In the genomic region with DNA sequence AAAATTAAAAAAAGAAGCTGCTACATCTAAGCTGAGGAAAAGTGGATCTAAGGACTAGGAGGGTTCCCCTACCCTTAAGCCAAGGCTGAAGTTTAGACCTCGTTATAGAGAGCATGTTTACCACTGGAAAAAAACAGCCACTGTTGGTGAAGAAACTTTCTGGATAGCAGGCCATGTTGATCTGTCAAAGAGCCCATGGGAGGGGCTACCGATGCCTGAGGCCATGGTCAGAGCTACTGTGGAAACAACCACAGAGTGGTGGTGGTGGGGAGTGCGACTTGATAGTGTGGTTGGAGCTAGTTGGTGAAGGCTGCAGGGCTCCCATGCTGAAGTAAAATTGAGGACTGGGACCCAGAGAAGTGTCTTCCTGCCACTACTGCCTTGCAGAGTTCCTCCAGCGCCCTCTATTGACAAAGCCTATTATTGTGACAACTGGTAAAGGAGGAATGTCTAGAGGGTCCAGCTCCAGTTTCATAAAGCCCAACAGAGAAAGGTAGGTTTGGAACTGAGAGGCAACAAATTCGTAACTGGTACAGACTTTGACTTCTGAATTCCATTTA, we compare ENCODE assay signal across 1 cellular context.
TF ChIP-seq lines count a peak whose summit lies in the region.

No MANE protein-coding gene starts in this region.

TF ChIP-seq in HepG2, 621 proteins besides CTCF, POLR2A, EP300 and RAD21 (continued from another document and continues in another):
- TF ChIP-seq SAFB2 (CRISPR knock-in tag; IDR thresholded peaks at IDR 0.05; ENCODE audit: borderline replicate concordance, low read depth), result no peak
- TF ChIP-seq POLR2AphosphoS5 (IDR thresholded peaks at IDR 0.05; ENCODE audit: low read depth, low read length), result no peak
- TF ChIP-seq, protein P1, sequence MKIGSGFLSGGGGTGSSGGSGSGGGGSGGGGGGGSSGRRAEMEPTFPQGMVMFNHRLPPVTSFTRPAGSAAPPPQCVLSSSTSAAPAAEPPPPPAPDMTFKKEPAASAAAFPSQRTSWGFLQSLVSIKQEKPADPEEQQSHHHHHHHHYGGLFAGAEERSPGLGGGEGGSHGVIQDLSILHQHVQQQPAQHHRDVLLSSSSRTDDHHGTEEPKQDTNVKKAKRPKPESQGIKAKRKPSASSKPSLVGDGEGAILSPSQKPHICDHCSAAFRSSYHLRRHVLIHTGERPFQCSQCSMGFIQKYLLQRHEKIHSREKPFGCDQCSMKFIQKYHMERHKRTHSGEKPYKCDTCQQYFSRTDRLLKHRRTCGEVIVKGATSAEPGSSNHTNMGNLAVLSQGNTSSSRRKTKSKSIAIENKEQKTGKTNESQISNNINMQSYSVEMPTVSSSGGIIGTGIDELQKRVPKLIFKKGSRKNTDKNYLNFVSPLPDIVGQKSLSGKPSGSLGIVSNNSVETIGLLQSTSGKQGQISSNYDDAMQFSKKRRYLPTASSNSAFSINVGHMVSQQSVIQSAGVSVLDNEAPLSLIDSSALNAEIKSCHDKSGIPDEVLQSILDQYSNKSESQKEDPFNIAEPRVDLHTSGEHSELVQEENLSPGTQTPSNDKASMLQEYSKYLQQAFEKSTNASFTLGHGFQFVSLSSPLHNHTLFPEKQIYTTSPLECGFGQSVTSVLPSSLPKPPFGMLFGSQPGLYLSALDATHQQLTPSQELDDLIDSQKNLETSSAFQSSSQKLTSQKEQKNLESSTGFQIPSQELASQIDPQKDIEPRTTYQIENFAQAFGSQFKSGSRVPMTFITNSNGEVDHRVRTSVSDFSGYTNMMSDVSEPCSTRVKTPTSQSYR (CRISPR knock-in tag; IDR thresholded peaks at IDR 0.05; ENCODE audit: borderline replicate concordance), result no peak
- peak; percentile 82; the same call in 1 of the 2 replicates for TF ChIP-seq HNF1B (CRISPR knock-in tag; IDR thresholded peaks at IDR 0.05)
- TF ChIP-seq SP140L (CRISPR knock-in tag; IDR thresholded peaks at IDR 0.05; ENCODE audit: borderline replicate concordance), result no peak
- no peak for TF ChIP-seq REPIN1 (CRISPR knock-in tag; IDR thresholded peaks at IDR 0.05; ENCODE audit: borderline replicate concordance, low read depth)
- TF ChIP-seq DPF2 (CRISPR knock-in tag; IDR thresholded peaks at IDR 0.05; ENCODE audit: borderline replicate concordance, low read depth), result no peak
- TF ChIP-seq NPAS2 (CRISPR knock-in tag; IDR thresholded peaks at IDR 0.05; ENCODE audit: borderline replicate concordance), result no peak
- TF ChIP-seq TFAP4 (IDR thresholded peaks at IDR 0.05; ENCODE audit: borderline replicate concordance, low read depth), result no peak
- TF ChIP-seq PAF1 (CRISPR knock-in tag; IDR thresholded peaks at IDR 0.05), result no peak
- peak; percentile 44; the same call in 1 of the 2 replicates for TF ChIP-seq FOXC1 (CRISPR knock-in tag; IDR thresholded peaks at IDR 0.05; ENCODE audit: borderline replicate concordance)
- TF ChIP-seq MED13 (CRISPR knock-in tag; IDR thresholded peaks at IDR 0.05), result no peak
- no peak for TF ChIP-seq HNRNPK (IDR thresholded peaks at IDR 0.05; ENCODE audit: low read depth, low read length, poor library complexity, severe bottlenecking)
- TF ChIP-seq, protein P2, sequence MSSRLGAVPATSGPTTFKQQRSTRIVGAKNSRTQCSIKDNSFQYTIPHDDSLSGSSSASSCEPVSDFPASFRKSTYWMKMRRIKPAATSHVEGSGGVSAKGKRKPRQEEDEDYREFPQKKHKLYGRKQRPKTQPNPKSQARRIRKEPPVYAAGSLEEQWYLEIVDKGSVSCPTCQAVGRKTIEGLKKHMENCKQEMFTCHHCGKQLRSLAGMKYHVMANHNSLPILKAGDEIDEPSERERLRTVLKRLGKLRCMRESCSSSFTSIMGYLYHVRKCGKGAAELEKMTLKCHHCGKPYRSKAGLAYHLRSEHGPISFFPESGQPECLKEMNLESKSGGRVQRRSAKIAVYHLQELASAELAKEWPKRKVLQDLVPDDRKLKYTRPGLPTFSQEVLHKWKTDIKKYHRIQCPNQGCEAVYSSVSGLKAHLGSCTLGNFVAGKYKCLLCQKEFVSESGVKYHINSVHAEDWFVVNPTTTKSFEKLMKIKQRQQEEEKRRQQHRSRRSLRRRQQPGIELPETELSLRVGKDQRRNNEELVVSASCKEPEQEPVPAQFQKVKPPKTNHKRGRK (CRISPR knock-in tag; IDR thresholded peaks at IDR 0.05), result no peak
- 0 out of 2 replicates have a peak, but pooled peaks have one; percentile 73 for TF ChIP-seq GLI4 (CRISPR knock-in tag; IDR thresholded peaks at IDR 0.05; ENCODE audit: borderline replicate concordance)
- no peak for TF ChIP-seq CENPT (CRISPR knock-in tag; IDR thresholded peaks at IDR 0.05; ENCODE audit: low read depth)
- TF ChIP-seq, protein P3, sequence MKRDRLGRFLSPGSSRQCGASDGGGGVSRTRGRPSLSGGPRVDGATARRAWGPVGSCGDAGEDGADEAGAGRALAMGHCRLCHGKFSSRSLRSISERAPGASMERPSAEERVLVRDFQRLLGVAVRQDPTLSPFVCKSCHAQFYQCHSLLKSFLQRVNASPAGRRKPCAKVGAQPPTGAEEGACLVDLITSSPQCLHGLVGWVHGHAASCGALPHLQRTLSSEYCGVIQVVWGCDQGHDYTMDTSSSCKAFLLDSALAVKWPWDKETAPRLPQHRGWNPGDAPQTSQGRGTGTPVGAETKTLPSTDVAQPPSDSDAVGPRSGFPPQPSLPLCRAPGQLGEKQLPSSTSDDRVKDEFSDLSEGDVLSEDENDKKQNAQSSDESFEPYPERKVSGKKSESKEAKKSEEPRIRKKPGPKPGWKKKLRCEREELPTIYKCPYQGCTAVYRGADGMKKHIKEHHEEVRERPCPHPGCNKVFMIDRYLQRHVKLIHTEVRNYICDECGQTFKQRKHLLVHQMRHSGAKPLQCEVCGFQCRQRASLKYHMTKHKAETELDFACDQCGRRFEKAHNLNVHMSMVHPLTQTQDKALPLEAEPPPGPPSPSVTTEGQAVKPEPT (CRISPR knock-in tag; IDR thresholded peaks at IDR 0.05; ENCODE audit: low read depth), result no peak
- no peak for TF ChIP-seq ZNF431 (CRISPR knock-in tag; IDR thresholded peaks at IDR 0.05; ENCODE audit: borderline replicate concordance, low read depth)
- peak; percentile 59 for TF ChIP-seq KDM2A (CRISPR knock-in tag; IDR thresholded peaks at IDR 0.05; ENCODE audit: borderline replicate concordance, low read depth)
- no peak for TF ChIP-seq ZNF775 (CRISPR knock-in tag; IDR thresholded peaks at IDR 0.05; ENCODE audit: borderline replicate concordance)
- TF ChIP-seq ZNF792 (CRISPR knock-in tag; IDR thresholded peaks at IDR 0.05), result no peak
- TF ChIP-seq DNMT1 (CRISPR knock-in tag; IDR thresholded peaks at IDR 0.05), result no peak
- TF ChIP-seq, protein P4, sequence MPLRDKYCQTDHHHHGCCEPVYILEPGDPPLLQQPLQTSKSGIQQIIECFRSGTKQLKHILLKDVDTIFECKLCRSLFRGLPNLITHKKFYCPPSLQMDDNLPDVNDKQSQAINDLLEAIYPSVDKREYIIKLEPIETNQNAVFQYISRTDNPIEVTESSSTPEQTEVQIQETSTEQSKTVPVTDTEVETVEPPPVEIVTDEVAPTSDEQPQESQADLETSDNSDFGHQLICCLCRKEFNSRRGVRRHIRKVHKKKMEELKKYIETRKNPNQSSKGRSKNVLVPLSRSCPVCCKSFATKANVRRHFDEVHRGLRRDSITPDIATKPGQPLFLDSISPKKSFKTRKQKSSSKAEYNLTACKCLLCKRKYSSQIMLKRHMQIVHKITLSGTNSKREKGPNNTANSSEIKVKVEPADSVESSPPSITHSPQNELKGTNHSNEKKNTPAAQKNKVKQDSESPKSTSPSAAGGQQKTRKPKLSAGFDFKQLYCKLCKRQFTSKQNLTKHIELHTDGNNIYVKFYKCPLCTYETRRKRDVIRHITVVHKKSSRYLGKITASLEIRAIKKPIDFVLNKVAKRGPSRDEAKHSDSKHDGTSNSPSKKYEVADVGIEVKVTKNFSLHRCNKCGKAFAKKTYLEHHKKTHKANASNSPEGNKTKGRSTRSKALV (CRISPR knock-in tag; IDR thresholded peaks at IDR 0.05), result no peak
- TF ChIP-seq SP2 (CRISPR knock-in tag; IDR thresholded peaks at IDR 0.05), result no peak
- TF ChIP-seq, protein P5, sequence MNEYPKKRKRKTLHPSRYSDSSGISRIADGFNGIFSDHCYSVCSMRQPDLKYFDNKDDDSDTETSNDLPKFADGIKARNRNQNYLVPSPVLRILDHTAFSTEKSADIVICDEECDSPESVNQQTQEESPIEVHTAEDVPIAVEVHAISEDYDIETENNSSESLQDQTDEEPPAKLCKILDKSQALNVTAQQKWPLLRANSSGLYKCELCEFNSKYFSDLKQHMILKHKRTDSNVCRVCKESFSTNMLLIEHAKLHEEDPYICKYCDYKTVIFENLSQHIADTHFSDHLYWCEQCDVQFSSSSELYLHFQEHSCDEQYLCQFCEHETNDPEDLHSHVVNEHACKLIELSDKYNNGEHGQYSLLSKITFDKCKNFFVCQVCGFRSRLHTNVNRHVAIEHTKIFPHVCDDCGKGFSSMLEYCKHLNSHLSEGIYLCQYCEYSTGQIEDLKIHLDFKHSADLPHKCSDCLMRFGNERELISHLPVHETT (CRISPR knock-in tag; conservative IDR thresholded peaks at IDR 0.05), result no peak
- TF ChIP-seq CBFB (CRISPR knock-in tag; IDR thresholded peaks at IDR 0.05), result no peak
- no peak for TF ChIP-seq HNRNPUL1 (IDR thresholded peaks at IDR 0.05; ENCODE audit: low read depth, low read length)
- no peak for TF ChIP-seq ERF (CRISPR knock-in tag; IDR thresholded peaks at IDR 0.05)
- TF ChIP-seq SMARCC2 (IDR thresholded peaks at IDR 0.05), result no peak
- TF ChIP-seq GATAD1 (CRISPR knock-in tag; IDR thresholded peaks at IDR 0.05), result peak; percentile 41; the same call in 1 of the 2 replicates
- TF ChIP-seq MTA1 (CRISPR knock-in tag; IDR thresholded peaks at IDR 0.05; ENCODE audit: borderline replicate concordance), result no peak
- no peak for TF ChIP-seq SYNCRIP (IDR thresholded peaks at IDR 0.05; ENCODE audit: insufficient read depth, low read depth, low read length)
- TF ChIP-seq, protein P6, sequence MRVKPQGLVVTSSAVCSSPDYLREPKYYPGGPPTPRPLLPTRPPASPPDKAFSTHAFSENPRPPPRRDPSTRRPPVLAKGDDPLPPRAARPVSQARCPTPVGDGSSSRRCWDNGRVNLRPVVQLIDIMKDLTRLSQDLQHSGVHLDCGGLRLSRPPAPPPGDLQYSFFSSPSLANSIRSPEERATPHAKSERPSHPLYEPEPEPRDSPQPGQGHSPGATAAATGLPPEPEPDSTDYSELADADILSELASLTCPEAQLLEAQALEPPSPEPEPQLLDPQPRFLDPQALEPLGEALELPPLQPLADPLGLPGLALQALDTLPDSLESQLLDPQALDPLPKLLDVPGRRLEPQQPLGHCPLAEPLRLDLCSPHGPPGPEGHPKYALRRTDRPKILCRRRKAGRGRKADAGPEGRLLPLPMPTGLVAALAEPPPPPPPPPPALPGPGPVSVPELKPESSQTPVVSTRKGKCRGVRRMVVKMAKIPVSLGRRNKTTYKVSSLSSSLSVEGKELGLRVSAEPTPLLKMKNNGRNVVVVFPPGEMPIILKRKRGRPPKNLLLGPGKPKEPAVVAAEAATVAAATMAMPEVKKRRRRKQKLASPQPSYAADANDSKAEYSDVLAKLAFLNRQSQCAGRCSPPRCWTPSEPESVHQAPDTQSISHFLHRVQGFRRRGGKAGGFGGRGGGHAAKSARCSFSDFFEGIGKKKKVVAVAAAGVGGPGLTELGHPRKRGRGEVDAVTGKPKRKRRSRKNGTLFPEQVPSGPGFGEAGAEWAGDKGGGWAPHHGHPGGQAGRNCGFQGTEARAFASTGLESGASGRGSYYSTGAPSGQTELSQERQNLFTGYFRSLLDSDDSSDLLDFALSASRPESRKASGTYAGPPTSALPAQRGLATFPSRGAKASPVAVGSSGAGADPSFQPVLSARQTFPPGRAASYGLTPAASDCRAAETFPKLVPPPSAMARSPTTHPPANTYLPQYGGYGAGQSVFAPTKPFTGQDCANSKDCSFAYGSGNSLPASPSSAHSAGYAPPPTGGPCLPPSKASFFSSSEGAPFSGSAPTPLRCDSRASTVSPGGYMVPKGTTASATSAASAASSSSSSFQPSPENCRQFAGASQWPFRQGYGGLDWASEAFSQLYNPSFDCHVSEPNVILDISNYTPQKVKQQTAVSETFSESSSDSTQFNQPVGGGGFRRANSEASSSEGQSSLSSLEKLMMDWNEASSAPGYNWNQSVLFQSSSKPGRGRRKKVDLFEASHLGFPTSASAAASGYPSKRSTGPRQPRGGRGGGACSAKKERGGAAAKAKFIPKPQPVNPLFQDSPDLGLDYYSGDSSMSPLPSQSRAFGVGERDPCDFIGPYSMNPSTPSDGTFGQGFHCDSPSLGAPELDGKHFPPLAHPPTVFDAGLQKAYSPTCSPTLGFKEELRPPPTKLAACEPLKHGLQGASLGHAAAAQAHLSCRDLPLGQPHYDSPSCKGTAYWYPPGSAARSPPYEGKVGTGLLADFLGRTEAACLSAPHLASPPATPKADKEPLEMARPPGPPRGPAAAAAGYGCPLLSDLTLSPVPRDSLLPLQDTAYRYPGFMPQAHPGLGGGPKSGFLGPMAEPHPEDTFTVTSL (CRISPR knock-in tag; IDR thresholded peaks at IDR 0.05; ENCODE audit: borderline replicate concordance), result no peak; the same call in 1 of the 2 replicates
- no peak for TF ChIP-seq SRSF9 (IDR thresholded peaks at IDR 0.05; ENCODE audit: borderline replicate concordance, insufficient read depth, low read depth, low read length, poor library complexity, severe bottlenecking)
- no peak; the same call in 1 of the 2 replicates for TF ChIP-seq HBP1 (CRISPR knock-in tag; IDR thresholded peaks at IDR 0.05; ENCODE audit: low read depth)
- no peak for TF ChIP-seq ZSCAN22 (CRISPR knock-in tag; IDR thresholded peaks at IDR 0.05)
